In the genomic region with DNA sequence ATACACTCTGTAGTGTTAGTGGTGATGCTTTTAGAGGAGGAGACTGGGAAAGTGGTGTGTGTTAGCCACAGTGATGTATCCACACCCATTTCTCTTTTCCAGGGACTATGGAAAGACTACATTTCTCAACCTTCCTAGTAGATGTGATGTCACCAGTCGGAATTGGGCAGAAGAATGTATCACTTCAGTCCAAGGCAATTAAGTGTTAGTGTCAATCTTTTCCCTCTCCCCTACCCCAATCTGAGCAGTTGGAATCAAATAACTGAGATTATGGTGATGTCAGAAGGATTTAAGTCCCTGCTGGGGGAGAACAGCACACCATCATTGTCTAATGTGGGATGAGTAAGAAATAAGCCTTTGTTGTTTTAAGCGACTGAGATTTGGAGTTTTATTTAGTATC, we compare ENCODE assay signal across 1 cellular context.
TF ChIP-seq lines count a peak whose summit lies in the region.

No MANE protein-coding gene starts in this region.

TF ChIP-seq in HEK293, 187 proteins besides CTCF, POLR2A, EP300 and RAD21 (continued from another document and continues in another):
- TF ChIP-seq, protein P1, sequence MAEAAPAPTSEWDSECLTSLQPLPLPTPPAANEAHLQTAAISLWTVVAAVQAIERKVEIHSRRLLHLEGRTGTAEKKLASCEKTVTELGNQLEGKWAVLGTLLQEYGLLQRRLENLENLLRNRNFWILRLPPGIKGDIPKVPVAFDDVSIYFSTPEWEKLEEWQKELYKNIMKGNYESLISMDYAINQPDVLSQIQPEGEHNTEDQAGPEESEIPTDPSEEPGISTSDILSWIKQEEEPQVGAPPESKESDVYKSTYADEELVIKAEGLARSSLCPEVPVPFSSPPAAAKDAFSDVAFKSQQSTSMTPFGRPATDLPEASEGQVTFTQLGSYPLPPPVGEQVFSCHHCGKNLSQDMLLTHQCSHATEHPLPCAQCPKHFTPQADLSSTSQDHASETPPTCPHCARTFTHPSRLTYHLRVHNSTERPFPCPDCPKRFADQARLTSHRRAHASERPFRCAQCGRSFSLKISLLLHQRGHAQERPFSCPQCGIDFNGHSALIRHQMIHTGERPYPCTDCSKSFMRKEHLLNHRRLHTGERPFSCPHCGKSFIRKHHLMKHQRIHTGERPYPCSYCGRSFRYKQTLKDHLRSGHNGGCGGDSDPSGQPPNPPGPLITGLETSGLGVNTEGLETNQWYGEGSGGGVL (tag by site-specific recombination; IDR thresholded peaks at IDR 0.05), result peak; percentile 51; the same call in 1 of the 2 replicates
- TF ChIP-seq, protein P2, sequence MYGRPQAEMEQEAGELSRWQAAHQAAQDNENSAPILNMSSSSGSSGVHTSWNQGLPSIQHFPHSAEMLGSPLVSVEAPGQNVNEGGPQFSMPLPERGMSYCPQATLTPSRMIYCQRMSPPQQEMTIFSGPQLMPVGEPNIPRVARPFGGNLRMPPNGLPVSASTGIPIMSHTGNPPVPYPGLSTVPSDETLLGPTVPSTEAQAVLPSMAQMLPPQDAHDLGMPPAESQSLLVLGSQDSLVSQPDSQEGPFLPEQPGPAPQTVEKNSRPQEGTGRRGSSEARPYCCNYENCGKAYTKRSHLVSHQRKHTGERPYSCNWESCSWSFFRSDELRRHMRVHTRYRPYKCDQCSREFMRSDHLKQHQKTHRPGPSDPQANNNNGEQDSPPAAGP (tag by site-specific recombination; IDR thresholded peaks at IDR 0.05), result no peak
- no peak for TF ChIP-seq ZNF214 (tag by site-specific recombination; IDR thresholded peaks at IDR 0.05; ENCODE audit: borderline replicate concordance)
- TF ChIP-seq ZEB2 (tag by site-specific recombination; IDR thresholded peaks at IDR 0.05), result no peak
- TF ChIP-seq, protein P3, sequence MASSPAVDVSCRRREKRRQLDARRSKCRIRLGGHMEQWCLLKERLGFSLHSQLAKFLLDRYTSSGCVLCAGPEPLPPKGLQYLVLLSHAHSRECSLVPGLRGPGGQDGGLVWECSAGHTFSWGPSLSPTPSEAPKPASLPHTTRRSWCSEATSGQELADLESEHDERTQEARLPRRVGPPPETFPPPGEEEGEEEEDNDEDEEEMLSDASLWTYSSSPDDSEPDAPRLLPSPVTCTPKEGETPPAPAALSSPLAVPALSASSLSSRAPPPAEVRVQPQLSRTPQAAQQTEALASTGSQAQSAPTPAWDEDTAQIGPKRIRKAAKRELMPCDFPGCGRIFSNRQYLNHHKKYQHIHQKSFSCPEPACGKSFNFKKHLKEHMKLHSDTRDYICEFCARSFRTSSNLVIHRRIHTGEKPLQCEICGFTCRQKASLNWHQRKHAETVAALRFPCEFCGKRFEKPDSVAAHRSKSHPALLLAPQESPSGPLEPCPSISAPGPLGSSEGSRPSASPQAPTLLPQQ (tag by site-specific recombination; IDR thresholded peaks at IDR 0.05), result no peak
- TF ChIP-seq MYNN (tag by site-specific recombination; IDR thresholded peaks at IDR 0.05; ENCODE audit: borderline replicate concordance), result no peak
- TF ChIP-seq ZNF843 (tag by site-specific recombination; IDR thresholded peaks at IDR 0.05), result no peak
- TF ChIP-seq ZBTB1 (tag by site-specific recombination; IDR thresholded peaks at IDR 0.05), result no peak
- TF ChIP-seq, protein P4, sequence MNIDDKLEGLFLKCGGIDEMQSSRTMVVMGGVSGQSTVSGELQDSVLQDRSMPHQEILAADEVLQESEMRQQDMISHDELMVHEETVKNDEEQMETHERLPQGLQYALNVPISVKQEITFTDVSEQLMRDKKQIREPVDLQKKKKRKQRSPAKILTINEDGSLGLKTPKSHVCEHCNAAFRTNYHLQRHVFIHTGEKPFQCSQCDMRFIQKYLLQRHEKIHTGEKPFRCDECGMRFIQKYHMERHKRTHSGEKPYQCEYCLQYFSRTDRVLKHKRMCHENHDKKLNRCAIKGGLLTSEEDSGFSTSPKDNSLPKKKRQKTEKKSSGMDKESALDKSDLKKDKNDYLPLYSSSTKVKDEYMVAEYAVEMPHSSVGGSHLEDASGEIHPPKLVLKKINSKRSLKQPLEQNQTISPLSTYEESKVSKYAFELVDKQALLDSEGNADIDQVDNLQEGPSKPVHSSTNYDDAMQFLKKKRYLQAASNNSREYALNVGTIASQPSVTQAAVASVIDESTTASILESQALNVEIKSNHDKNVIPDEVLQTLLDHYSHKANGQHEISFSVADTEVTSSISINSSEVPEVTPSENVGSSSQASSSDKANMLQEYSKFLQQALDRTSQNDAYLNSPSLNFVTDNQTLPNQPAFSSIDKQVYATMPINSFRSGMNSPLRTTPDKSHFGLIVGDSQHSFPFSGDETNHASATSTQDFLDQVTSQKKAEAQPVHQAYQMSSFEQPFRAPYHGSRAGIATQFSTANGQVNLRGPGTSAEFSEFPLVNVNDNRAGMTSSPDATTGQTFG (tag by site-specific recombination; IDR thresholded peaks at IDR 0.05; ENCODE audit: borderline replicate concordance), result no peak
- TF ChIP-seq ZNF175 (tag by site-specific recombination; IDR thresholded peaks at IDR 0.05), result no peak
- TF ChIP-seq ZNF433 (tag by site-specific recombination; IDR thresholded peaks at IDR 0.05; ENCODE audit: low read depth), result no peak
- no peak for TF ChIP-seq ZNF777 (tag by site-specific recombination; IDR thresholded peaks at IDR 0.05; ENCODE audit: borderline replicate concordance)
- TF ChIP-seq ZBTB21 (tag by site-specific recombination; IDR thresholded peaks at IDR 0.05), result no peak
- peak; percentile 39; the same call in 1 of the 2 replicates for TF ChIP-seq ZBTB48 (tag by site-specific recombination; IDR thresholded peaks at IDR 0.05)
- TF ChIP-seq ZNF629 (tag by site-specific recombination; IDR thresholded peaks at IDR 0.05), result peak; percentile 39; the same call in 1 of the 2 replicates
- TF ChIP-seq ZBTB8A (tag by site-specific recombination; IDR thresholded peaks at IDR 0.05), result no peak
- TF ChIP-seq ZFP3 (tag by site-specific recombination; IDR thresholded peaks at IDR 0.05; ENCODE audit: low read depth), result no peak
- TF ChIP-seq, protein P5, sequence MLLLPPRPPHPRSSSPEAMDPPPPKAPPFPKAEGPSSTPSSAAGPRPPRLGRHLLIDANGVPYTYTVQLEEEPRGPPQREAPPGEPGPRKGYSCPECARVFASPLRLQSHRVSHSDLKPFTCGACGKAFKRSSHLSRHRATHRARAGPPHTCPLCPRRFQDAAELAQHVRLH (tag by site-specific recombination; IDR thresholded peaks at IDR 0.05), result no peak
- TF ChIP-seq KLF7 (tag by site-specific recombination; IDR thresholded peaks at IDR 0.05; ENCODE audit: borderline replicate concordance), result no peak
- no peak for TF ChIP-seq ZNF530 (tag by site-specific recombination; IDR thresholded peaks at IDR 0.05; ENCODE audit: low read depth)
- TF ChIP-seq ZNF792 (tag by site-specific recombination; IDR thresholded peaks at IDR 0.05), result no peak
- TF ChIP-seq ZNF585B (tag by site-specific recombination; IDR thresholded peaks at IDR 0.05), result no peak
- TF ChIP-seq ZIC2 (tag by site-specific recombination; IDR thresholded peaks at IDR 0.05), result no peak
- TF ChIP-seq KLF8 (tag by site-specific recombination; IDR thresholded peaks at IDR 0.05), result no peak
- TF ChIP-seq, protein P6, sequence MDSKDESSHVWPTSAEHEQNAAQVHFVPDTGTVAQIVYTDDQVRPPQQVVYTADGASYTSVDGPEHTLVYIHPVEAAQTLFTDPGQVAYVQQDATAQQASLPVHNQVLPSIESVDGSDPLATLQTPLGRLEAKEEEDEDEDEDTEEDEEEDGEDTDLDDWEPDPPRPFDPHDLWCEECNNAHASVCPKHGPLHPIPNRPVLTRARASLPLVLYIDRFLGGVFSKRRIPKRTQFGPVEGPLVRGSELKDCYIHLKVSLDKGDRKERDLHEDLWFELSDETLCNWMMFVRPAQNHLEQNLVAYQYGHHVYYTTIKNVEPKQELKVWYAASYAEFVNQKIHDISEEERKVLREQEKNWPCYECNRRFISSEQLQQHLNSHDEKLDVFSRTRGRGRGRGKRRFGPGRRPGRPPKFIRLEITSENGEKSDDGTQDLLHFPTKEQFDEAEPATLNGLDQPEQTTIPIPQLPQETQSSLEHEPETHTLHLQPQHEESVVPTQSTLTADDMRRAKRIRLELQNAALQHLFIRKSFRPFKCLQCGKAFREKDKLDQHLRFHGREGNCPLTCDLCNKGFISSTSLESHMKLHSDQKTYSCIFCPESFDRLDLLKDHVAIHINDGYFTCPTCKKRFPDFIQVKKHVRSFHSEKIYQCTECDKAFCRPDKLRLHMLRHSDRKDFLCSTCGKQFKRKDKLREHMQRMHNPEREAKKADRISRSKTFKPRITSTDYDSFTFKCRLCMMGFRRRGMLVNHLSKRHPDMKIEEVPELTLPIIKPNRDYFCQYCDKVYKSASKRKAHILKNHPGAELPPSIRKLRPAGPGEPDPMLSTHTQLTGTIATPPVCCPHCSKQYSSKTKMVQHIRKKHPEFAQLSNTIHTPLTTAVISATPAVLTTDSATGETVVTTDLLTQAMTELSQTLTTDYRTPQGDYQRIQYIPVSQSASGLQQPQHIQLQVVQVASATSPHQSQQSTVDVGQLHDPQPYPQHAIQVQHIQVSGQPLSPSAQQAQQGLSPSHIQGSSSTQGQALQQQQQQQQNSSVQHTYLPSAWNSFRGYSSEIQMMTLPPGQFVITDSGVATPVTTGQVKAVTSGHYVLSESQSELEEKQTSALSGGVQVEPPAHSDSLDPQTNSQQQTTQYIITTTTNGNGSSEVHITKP (tag by site-specific recombination; IDR thresholded peaks at IDR 0.05), result peak; percentile 58; the same call in 1 of the 2 replicates
- TF ChIP-seq BCL11A (tag by site-specific recombination; IDR thresholded peaks at IDR 0.05; ENCODE audit: low read depth), result no peak
- no peak for TF ChIP-seq ZNF529 (tag by site-specific recombination; IDR thresholded peaks at IDR 0.05; ENCODE audit: insufficient replicate concordance)
- TF ChIP-seq, protein P7, sequence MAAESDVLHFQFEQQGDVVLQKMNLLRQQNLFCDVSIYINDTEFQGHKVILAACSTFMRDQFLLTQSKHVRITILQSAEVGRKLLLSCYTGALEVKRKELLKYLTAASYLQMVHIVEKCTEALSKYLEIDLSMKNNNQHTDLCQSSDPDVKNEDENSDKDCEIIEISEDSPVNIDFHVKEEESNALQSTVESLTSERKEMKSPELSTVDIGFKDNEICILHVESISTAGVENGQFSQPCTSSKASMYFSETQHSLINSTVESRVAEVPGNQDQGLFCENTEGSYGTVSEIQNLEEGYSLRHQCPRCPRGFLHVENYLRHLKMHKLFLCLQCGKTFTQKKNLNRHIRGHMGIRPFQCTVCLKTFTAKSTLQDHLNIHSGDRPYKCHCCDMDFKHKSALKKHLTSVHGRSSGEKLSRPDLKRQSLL (tag by site-specific recombination; IDR thresholded peaks at IDR 0.05), result no peak
- TF ChIP-seq, protein P8, sequence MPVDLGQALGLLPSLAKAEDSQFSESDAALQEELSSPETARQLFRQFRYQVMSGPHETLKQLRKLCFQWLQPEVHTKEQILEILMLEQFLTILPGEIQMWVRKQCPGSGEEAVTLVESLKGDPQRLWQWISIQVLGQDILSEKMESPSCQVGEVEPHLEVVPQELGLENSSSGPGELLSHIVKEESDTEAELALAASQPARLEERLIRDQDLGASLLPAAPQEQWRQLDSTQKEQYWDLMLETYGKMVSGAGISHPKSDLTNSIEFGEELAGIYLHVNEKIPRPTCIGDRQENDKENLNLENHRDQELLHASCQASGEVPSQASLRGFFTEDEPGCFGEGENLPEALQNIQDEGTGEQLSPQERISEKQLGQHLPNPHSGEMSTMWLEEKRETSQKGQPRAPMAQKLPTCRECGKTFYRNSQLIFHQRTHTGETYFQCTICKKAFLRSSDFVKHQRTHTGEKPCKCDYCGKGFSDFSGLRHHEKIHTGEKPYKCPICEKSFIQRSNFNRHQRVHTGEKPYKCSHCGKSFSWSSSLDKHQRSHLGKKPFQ (tag by site-specific recombination; IDR thresholded peaks at IDR 0.05), result no peak
- TF ChIP-seq, protein P9, sequence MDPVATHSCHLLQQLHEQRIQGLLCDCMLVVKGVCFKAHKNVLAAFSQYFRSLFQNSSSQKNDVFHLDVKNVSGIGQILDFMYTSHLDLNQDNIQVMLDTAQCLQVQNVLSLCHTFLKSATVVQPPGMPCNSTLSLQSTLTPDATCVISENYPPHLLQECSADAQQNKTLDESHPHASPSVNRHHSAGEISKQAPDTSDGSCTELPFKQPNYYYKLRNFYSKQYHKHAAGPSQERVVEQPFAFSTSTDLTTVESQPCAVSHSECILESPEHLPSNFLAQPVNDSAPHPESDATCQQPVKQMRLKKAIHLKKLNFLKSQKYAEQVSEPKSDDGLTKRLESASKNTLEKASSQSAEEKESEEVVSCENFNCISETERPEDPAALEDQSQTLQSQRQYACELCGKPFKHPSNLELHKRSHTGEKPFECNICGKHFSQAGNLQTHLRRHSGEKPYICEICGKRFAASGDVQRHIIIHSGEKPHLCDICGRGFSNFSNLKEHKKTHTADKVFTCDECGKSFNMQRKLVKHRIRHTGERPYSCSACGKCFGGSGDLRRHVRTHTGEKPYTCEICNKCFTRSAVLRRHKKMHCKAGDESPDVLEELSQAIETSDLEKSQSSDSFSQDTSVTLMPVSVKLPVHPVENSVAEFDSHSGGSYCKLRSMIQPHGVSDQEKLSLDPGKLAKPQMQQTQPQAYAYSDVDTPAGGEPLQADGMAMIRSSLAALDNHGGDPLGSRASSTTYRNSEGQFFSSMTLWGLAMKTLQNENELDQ (tag by site-specific recombination; IDR thresholded peaks at IDR 0.05; ENCODE audit: low read depth), result no peak
- TF ChIP-seq, protein P10, sequence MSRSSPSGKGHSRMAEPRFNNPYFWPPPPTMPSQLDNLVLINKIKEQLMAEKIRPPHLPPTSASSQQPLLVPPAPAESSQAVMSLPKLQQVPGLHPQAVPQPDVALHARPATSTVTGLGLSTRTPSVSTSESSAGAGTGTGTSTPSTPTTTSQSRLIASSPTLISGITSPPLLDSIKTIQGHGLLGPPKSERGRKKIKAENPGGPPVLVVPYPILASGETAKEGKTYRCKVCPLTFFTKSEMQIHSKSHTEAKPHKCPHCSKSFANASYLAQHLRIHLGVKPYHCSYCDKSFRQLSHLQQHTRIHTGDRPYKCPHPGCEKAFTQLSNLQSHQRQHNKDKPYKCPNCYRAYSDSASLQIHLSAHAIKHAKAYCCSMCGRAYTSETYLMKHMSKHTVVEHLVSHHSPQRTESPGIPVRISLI (tag by site-specific recombination; IDR thresholded peaks at IDR 0.05), result no peak
- no peak for TF ChIP-seq ZNF610 (tag by site-specific recombination; IDR thresholded peaks at IDR 0.05; ENCODE audit: borderline replicate concordance)
- TF ChIP-seq ZNF621 (tag by site-specific recombination; IDR thresholded peaks at IDR 0.05), result no peak
- TF ChIP-seq ZNF311 (tag by site-specific recombination; IDR thresholded peaks at IDR 0.05; ENCODE audit: borderline replicate concordance), result no peak
- no peak for TF ChIP-seq ZNF146 (tag by site-specific recombination; IDR thresholded peaks at IDR 0.05)
- no peak for TF ChIP-seq ZNF76 (tag by site-specific recombination; IDR thresholded peaks at IDR 0.05; ENCODE audit: borderline replicate concordance, low read depth)
- TF ChIP-seq GLI2 (tag by site-specific recombination; IDR thresholded peaks at IDR 0.05; ENCODE audit: borderline replicate concordance, low read depth), result no peak
